In the genomic region with DNA sequence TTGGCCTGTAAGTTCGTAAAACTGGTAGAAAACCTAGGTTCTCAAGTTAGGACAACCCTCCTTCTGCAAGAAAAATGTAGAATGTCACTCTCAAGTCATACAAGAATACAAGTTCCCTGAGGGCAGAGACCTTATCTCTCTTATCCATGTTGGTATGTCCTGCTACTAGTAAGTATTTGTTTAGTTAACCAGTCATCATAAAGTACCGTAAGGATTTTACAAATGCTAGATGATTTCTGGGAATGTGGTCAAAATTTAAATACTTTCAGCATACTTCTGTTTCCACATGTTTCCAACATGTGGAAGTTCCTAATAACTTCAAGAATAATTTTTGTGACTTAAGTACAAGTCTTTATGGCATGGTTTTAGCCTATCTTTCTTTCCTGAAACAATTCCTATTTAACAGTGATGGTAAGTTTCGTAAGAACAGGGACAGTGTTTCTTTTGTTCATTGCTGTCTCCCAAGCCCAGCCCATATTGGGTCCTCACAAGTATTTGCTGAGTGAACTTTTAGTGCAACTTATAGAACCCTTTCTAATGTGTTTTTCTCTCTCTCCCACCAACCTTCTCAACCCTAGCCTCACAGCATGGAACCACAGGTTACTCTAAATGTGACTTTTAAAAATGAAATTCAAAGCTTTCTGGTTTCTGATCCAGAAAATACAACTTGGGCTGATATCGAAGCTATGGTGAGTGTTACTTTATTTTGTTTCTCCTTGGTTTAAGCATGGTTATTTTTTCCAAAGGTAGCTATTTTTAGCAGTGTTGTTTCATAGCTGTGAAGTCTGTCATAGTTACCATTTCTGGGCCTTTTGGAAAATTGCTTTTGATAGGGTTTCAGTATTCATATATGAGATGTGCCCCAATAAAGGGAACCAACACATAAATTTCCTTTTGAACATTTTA, we compare ENCODE assay signal across 1 cellular context.
TF ChIP-seq lines count a peak whose summit lies in the region.

No MANE protein-coding gene starts in this region.

TF ChIP-seq in HEK293, 187 proteins besides CTCF, POLR2A, EP300 and RAD21 (continued from another document):
- TF ChIP-seq ZNF544 (tag by site-specific recombination; IDR thresholded peaks at IDR 0.05) (no peak), ZNF558 (tag by site-specific recombination; IDR thresholded peaks at IDR 0.05) (no peak), ZNF24 (tag by site-specific recombination; IDR thresholded peaks at IDR 0.05) (no peak), ZNF221 (tag by site-specific recombination; IDR thresholded peaks at IDR 0.05; ENCODE audit: borderline replicate concordance) (no peak)
- TF ChIP-seq, protein P1, sequence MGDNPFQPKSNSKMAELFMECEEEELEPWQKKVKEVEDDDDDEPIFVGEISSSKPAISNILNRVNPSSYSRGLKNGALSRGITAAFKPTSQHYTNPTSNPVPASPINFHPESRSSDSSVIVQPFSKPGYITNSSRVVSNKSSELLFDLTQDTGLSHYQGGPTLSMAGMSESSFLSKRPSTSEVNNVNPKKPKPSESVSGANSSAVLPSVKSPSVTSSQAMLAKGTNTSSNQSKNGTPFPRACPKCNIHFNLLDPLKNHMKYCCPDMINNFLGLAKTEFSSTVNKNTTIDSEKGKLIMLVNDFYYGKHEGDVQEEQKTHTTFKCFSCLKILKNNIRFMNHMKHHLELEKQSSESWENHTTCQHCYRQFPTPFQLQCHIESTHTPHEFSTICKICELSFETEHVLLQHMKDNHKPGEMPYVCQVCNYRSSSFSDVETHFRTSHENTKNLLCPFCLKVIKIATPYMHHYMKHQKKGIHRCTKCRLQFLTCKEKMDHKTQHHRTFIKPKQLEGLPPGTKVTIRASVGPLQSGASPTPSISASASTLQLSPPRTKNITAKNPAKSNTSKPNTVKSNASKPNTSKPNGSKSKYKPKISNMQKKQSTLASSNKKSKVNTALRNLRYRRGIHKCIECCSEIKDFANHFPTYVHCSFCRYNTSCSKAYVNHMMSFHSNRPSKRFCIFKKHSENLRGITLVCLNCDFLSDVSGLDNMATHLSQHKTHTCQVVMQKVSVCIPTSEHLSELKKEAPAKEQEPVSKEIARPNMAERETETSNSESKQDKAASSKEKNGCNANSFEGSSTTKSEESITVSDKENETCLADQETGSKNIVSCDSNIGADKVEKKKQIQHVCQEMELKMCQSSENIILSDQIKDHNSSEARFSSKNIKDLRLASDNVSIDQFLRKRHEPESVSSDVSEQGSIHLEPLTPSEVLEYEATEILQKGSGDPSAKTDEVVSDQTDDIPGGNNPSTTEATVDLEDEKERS (tag by site-specific recombination; IDR thresholded peaks at IDR 0.05), result no peak
